In genomic region chr12:87305481-87305880, GRCh38 we compare ENCODE assay signal across 18 cellular contexts.
DNase-seq lines count a peak whose midpoint lies in the region; ATAC-seq, FAIRE-seq and TF ChIP-seq lines count a peak whose summit lies in the region.
"Had no signal": no experiment of that assay in that cellular context is flagged by ENCODE, and none has a peak within 500 bp of the region (broad histone marks: within the 10 kb centered on the region; RNA-seq: fewer than 3 reads in every experiment).

No MANE protein-coding gene starts in this region.

- no peaks in the 10 kb centered on the region for H3K27me3 Mint-ChIP-seq in natural killer cell treated with Interleukin-12 subunit alpha and Interleukin-12 subunit beta and Interleukin-15 and Interleukin-18, amount 100 ng/mL, for 72 hours
- H3K27me3 Mint-ChIP-seq: CD4-positive, alpha-beta T cell; T-helper 17 cell had no signal

- TF ChIP-seq CTCF in astrocyte of the spinal cord (IDR thresholded peaks at IDR 0.05; ENCODE audit: low read depth, low read length) = no peak
- no peak for TF ChIP-seq CTCF in GM20000 (IDR thresholded peaks at IDR 0.05; ENCODE audit: extremely low read depth, missing control alignments)

- no peak overlapping the region for H3K4me3 Mint-ChIP-seq in natural killer cell treated with Interleukin-12 subunit alpha and Interleukin-12 subunit beta and Interleukin-15 and Interleukin-18, amount 100 ng/mL, for 72 hours
- H3K4me3 Mint-ChIP-seq: activated naive CD4-positive, alpha-beta T cell treated with anti-CD3 and anti-CD28 coated beads for 36 hours; CD4-positive, alpha-beta T cell; T-helper 17 cell had no signal

- TF ChIP-seq POLR2A in GM12891 (IDR thresholded peaks at IDR 0.05; ENCODE audit: low read depth, low read length) = no peak

- no peaks in the 10 kb centered on the region for H3K36me3 Mint-ChIP-seq in natural killer cell treated with Interleukin-12 subunit alpha and Interleukin-12 subunit beta and Interleukin-15 and Interleukin-18, amount 100 ng/mL, for 72 hours

- no peaks in the 10 kb centered on the region for H3K4me1 Mint-ChIP-seq in natural killer cell treated with Interleukin-12 subunit alpha and Interleukin-12 subunit beta and Interleukin-15 and Interleukin-18, amount 100 ng/mL, for 72 hours (ENCODE audit: low read depth in 2 of 2)
- H3K4me1 Mint-ChIP-seq: T-helper 17 cell had no signal

- FAIRE-seq in GM12891 (lab: Jason Lieb, UNC) = peak; percentile 70
- FAIRE-seq: A204.1 had no signal

- H3K27ac Mint-ChIP-seq in natural killer cell treated with Interleukin-12 subunit alpha and Interleukin-12 subunit beta and Interleukin-15 and Interleukin-18, amount 100 ng/mL, for 72 hours = no peak overlapping the region
- H3K27ac Mint-ChIP-seq: activated naive CD4-positive, alpha-beta T cell treated with anti-CD3 and anti-CD28 coated beads for 36 hours; CD4-positive, alpha-beta T cell; T-helper 17 cell had no signal

- in situ Hi-C loops in astrocyte of the spinal cord (cut with HindIII; ENCODE audit: low sequenced_read_pairs) = no loop called here

- no peak overlapping the region for H3K4me3 ChIP-seq in astrocyte of the spinal cord (ENCODE audit: low read depth, low read length)
- H3K4me3 ChIP-seq: prostate gland had no signal

- ATAC-seq in GM21786 (IDR thresholded peaks at IDR 0.05; ENCODE audit: unreplicated experiment) (peak; percentile 55), HG03175 (IDR thresholded peaks at IDR 0.05; ENCODE audit: unreplicated experiment) (peak; percentile 41)
- no peak for ATAC-seq in natural killer cell treated with Interleukin-12 subunit alpha and Interleukin-12 subunit beta and Interleukin-15 and Interleukin-18, amount 100 ng/mL, for 72 hours
- ATAC-seq: left ventricle myocardium superior, T-helper 17 cell had no signal

- DNase-seq in GM12891 (ENCODE audit: insufficient read length, low spot score) (no peak), astrocyte of the spinal cord (ENCODE audit: low read depth, low spot score) (peak; percentile 35), NCI-H1105 (lab: John Stamatoyannopoulos, UW) (no peak), head of caudate nucleus (no peak), GM20000 (ENCODE audit: low spot score) (no peak)
- DNase-seq in natural killer cell treated with Interleukin-12 subunit alpha and Interleukin-12 subunit beta and Interleukin-15 and Interleukin-18, amount 100 ng/mL, for 72 hours (ENCODE audit: low spot score) = no peak
- DNase-seq: activated CD4-positive, CD25-positive, alpha-beta regulatory T cell treated with anti-CD3 and anti-CD28 coated beads, Interleukin-2, amount 50 U/mL, for 72 hours; activated CD8-positive, alpha-beta memory T cell treated with anti-CD3 and anti-CD28 coated beads, Interleukin-2, amount 50 U/mL, for 4 hours; activated naive CD4-positive, alpha-beta T cell treated with anti-CD3 and anti-CD28 coated beads for 36 hours; CD4-positive, alpha-beta T cell; left ventricle myocardium superior; NCI-H187 treated with DMSO at 0.1 percent for 48 hours; NCI-H526 treated with DMSO at 0.1 percent for 48 hours; T-helper 17 cell had no signal

- H3K9me3 Mint-ChIP-seq in natural killer cell treated with Interleukin-12 subunit alpha and Interleukin-12 subunit beta and Interleukin-15 and Interleukin-18, amount 100 ng/mL, for 72 hours = peaks cover 5% of the 10 kb centered on the region
- H3K9me3 Mint-ChIP-seq: activated naive CD4-positive, alpha-beta T cell treated with anti-CD3 and anti-CD28 coated beads for 36 hours; CD4-positive, alpha-beta T cell had no signal

- intact Hi-C loops in head of caudate nucleus (cut with DNase I) = no loop called here

TF ChIP-seq in GM12891, 5 proteins besides CTCF, POLR2A, EP300 and RAD21:
- TF ChIP-seq POU2F2 (IDR thresholded peaks at IDR 0.05; ENCODE audit: low read depth, low read length) = no peak
- TF ChIP-seq SPI1 (IDR thresholded peaks at IDR 0.05; ENCODE audit: low read depth, low read length) = peak; percentile 55

Comparison
In these comparisons a context has a peak if more than half of its experiments do, and no peak if none do; other contexts are left out.
1. ATAC-seq: peak in GM21786 (single experiment) and HG03175 (single experiment); none in natural killer cell treated with Interleukin-12 subunit alpha and Interleukin-12 subunit beta and Interleukin-15 and Interleukin-18, amount 100 ng/mL, for 72 hours (0 of 2).